12 cellular contexts compared by ENCODE assay signal in the genomic region with DNA sequence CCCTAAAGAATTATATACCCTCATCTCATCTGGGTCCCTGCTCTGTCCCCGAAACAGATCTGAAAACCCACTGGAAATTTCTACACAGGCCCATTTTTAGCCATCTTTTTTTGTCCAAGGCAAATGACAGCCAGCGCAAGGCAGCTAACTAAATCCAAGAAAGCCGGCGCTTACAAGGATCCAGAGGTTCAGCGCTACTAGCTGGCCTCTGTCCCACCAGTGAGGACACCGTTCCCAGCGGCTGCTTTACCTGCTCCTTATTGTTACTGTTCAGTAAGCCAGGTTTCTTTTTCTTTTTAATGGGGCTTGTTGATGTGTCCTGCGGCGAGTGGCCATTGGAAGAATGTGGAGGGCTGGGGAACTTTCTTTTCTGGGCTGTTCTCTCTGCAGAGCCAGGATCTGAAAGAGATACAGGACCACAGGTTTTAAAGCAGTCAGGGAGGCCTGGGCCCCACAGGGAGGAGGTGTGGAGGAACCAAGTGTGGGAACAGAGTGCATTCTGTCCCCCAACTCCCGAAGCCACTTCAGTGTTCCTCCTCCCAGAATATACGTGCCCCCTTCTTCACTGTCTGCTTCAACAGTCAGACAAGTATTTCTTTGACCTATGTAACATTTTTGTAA. TPM values are rescaled to one million over a fixed set of nuclear protein-coding genes. Genes with fewer than 3 reads are reported as not detected.
A peak's percentile ranks its signal among the peaks of the same experiment; 100 is the strongest.
DNase-seq lines count a peak whose midpoint lies in the region; ATAC-seq and TF ChIP-seq lines count a peak whose summit lies in the region.
"Had no signal": no experiment of that assay in that cellular context is flagged by ENCODE, and none has a peak within 500 bp of the region (broad histone marks: within the 10 kb centered on the region; RNA-seq: fewer than 3 reads in every experiment).

No MANE protein-coding gene starts in this region.

- TF ChIP-seq POLR2A in breast epithelium (IDR thresholded peaks at IDR 0.05), result no peak

- WGBS in HUES64, result 89% methylated on average over 11 of the region's 11 CpGs

- H3K27ac ChIP-seq in HUES64 (ENCODE audit: low read depth, low read length) (peak overlapping the region; percentile 37), breast epithelium (peak overlapping the region; percentile 75 to 99), lower lobe of right lung (peak overlapping the region; percentile 51), stomach smooth muscle (ENCODE audit: low read length) (peak overlapping the region; percentile 84)
- H3K27ac ChIP-seq: HL-60 had no signal

- DNase-seq in breast epithelium (ENCODE audit: low spot score in 2 of 2) (peak; percentile 54 to 74), lower lobe of right lung (no peak), SKM-1 treated with dmso at 0.1 percent for 144 hours (lab: John Stamatoyannopoulos, UW; ENCODE audit: unreplicated experiment) (no peak)
- DNase-seq in activated CD4-positive, CD25-positive, alpha-beta regulatory T cell (lab: John Stamatoyannopoulos, UW), result no peak
- DNase-seq: activated T-cell treated with anti-CD3 and anti-CD28 coated beads for 4 hours; NCI-H226; stimulated activated CD8-positive, alpha-beta memory T cell treated with anti-CD3 and anti-CD28 coated beads, Interleukin-4, amount 100 ng/mL, for 48 hours had no signal

- ATAC-seq in lower lobe of right lung (peak in 1 of 2 donors; percentile 25), GM21576 (IDR thresholded peaks at IDR 0.05; ENCODE audit: unreplicated experiment) (no peak), HG03135 (IDR thresholded peaks at IDR 0.05; ENCODE audit: unreplicated experiment) (no peak)

- intact Hi-C loops in breast epithelium (cut with DNase I; ENCODE audit: low total_unique reads), result loop anchor here (5.0 kb wide), 1 partner anchor 57 kb away; no protein-coding TSS in a partner anchor
- intact Hi-C loops in lower lobe of right lung (cut with DNase I), result no loop called here

- H3K36me3 ChIP-seq in HUES64 (ENCODE audit: insufficient read depth, low read length), result peaks cover 55% of the 10 kb centered on the region
- no peaks in the 10 kb centered on the region for H3K36me3 ChIP-seq in breast epithelium
- peaks cover 49% of the 10 kb centered on the region for H3K36me3 ChIP-seq in lower lobe of right lung
- peaks cover 5% of the 10 kb centered on the region in 2 donors for H3K36me3 ChIP-seq in stomach smooth muscle (ENCODE audit: control insufficient read depth in 2 of 2, insufficient read depth in 2 of 2, low read length in 2 of 2)

- H3K4me1 ChIP-seq in HUES64 (ENCODE audit: insufficient read depth, low read length), result peaks cover 13% of the 10 kb centered on the region
- H3K4me1 ChIP-seq in breast epithelium, result no peaks in the 10 kb centered on the region
- peaks cover 26% of the 10 kb centered on the region for H3K4me1 ChIP-seq in lower lobe of right lung
- peaks cover 29% of the 10 kb centered on the region for H3K4me1 ChIP-seq in stomach smooth muscle (ENCODE audit: control insufficient read depth, insufficient read depth, low read length)

- no peak for TF ChIP-seq CTCF in breast epithelium (IDR thresholded peaks at IDR 0.05)
- no peak for TF ChIP-seq CTCF in lower lobe of right lung (IDR thresholded peaks at IDR 0.05)

- no peaks in the 10 kb centered on the region for H3K27me3 ChIP-seq in HUES64 (ENCODE audit: insufficient read depth, low read length)
- no peaks in the 10 kb centered on the region for H3K27me3 ChIP-seq in breast epithelium
- no peaks in the 10 kb centered on the region for H3K27me3 ChIP-seq in lower lobe of right lung (ENCODE audit: low read depth)
- H3K27me3 ChIP-seq in stomach smooth muscle (ENCODE audit: control insufficient read depth in 1 of 2, insufficient read depth in 2 of 2, low read length in 2 of 2), result no peaks in the 10 kb centered on the region

- no peak overlapping the region for H3K9ac ChIP-seq in HUES64 (ENCODE audit: low read depth, low read length)
- H3K9ac ChIP-seq in stomach smooth muscle (ENCODE audit: low read length in 2 of 2), result peak overlapping the region in 1 of 2 donors; percentile 44

- H3K4me3 ChIP-seq in HUES64 (ENCODE audit: low read length) (no peak overlapping the region), breast epithelium (no peak overlapping the region), lower lobe of right lung (no peak overlapping the region), stomach smooth muscle (ENCODE audit: low read length in 2 of 2) (no peak overlapping the region)

- H3K9me3 ChIP-seq in HUES64 (ENCODE audit: insufficient read depth, low read depth, low read length), result no peaks in the 10 kb centered on the region
- no peaks in the 10 kb centered on the region for H3K9me3 ChIP-seq in breast epithelium
- no peaks in the 10 kb centered on the region for H3K9me3 ChIP-seq in lower lobe of right lung
- H3K9me3 ChIP-seq in stomach smooth muscle (ENCODE audit: control insufficient read depth in 2 of 2, low read length in 2 of 2), result no peaks in the 10 kb centered on the region

RNA-seq across cellular contexts. Expression of gene ZMYND8, which starts 46.6 kb away (rescaled TPM):
- polyA plus RNA-seq in HUES64 (2013, experiment 1 of 2), result 61.7 TPM
- polyA plus RNA-seq in HUES64 (2013, experiment 2 of 2), result 67.8 TPM
- total RNA-seq in breast epithelium, result 10 to 100 TPM; 40.6 to 47.7 (median 41.4) TPM
- 57.6 TPM for total RNA-seq in lower lobe of right lung

Comparison
In these comparisons a context has a peak if more than half of its experiments do, and no peak if none do; other contexts are left out.
1. H3K27ac ChIP-seq: peak in every context shown above with its lines; median percentile 87 in breast epithelium; 84 in stomach smooth muscle; 51 in lower lobe of right lung; 37 in HUES64.
2. DNase-seq: peak in breast epithelium (2 of 2); none in lower lobe of right lung (single experiment), SKM-1 treated with dmso at 0.1 percent for 144 hours (single experiment) and activated CD4-positive, CD25-positive, alpha-beta regulatory T cell (0 of 4).